In the genomic region with DNA sequence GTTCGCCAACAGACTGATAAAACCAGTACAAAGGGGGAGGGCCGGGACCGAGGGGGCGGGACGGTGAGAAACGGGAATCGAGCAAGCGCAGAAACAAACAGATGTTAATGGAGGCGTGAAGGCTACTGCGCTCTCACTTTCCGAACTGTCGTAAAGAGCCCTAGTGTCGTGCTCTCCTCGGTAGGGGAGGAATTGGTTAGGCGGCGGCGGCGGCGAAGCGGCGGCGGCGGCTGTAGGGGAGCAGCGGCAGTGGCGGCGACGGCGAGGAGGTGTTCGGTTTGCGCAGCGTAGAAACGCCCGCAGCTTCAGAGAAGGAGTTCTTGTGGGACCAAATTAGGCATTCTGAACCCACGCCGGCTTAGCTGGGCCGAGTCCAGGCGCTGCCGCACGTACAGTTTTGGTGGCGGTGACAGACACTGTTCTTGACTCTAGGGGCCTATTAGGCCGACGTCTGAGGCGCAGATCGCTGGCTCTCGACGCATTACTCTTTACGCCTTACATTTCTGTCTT, we compare ENCODE assay signal across 8 cellular contexts. TPM values are rescaled to one million over a fixed set of nuclear protein-coding genes. Genes with fewer than 3 reads are reported as not detected.
DNase-seq lines count a peak whose midpoint lies in the region; ATAC-seq and TF ChIP-seq lines count a peak whose summit lies in the region.

A gene (plus strand): TSS at position 163 of the 510 bp plus-strand sequence. CDS start 43,160 bp downstream, outside the sequence.

- TF ChIP-seq EP300 in tibial nerve (IDR thresholded peaks at IDR 0.05): peak in 1 of 2 donors; percentile 92

- H3K27me3 Mint-ChIP-seq in activated naive CD8-positive, alpha-beta T cell treated with anti-CD3 and anti-CD28 coated beads, Interleukin-2, amount 50 U/mL, for 24 hours: no peaks in the 10 kb centered on the region

- ATAC-seq in HG02678 (IDR thresholded peaks at IDR 0.05; ENCODE audit: unreplicated experiment): peak; percentile 79
- peak; percentile 89 for ATAC-seq in activated naive CD8-positive, alpha-beta T cell treated with anti-CD3 and anti-CD28 coated beads, Interleukin-2, amount 50 U/mL, for 24 hours

- H3K4me1 Mint-ChIP-seq in activated naive CD8-positive, alpha-beta T cell treated with anti-CD3 and anti-CD28 coated beads, Interleukin-2, amount 50 U/mL, for 24 hours: peaks cover 44% of the 10 kb centered on the region

- H3K4me3 Mint-ChIP-seq in activated naive CD8-positive, alpha-beta T cell treated with anti-CD3 and anti-CD28 coated beads, Interleukin-2, amount 50 U/mL, for 24 hours: peak within 1 kb of the TSS; percentile 95

- peak within 1 kb of the TSS; percentile 87 for H3K4me3 ChIP-seq in cardiac muscle cell
- H3K4me3 ChIP-seq in parathyroid adenoma (ENCODE audit: low read depth, low read length): peak within 1 kb of the TSS; percentile 98
- H3K4me3 ChIP-seq in tibial nerve: peak within 1 kb of the TSS; percentile 84 to 93 (median 88)

- 0% methylated on average over 45 to 47 of the region's 47 CpGs for WGBS in tibial nerve, 2 donors

- H3K4me1 ChIP-seq in cardiac muscle cell (ENCODE audit: low read depth): peaks cover 11% of the 10 kb centered on the region
- H3K4me1 ChIP-seq in parathyroid adenoma: no peaks in the 10 kb centered on the region
- peaks cover 0 to 29% (median 7%) of the 10 kb centered on the region in 4 donors for H3K4me1 ChIP-seq in tibial nerve

- H3K27ac Mint-ChIP-seq in activated naive CD8-positive, alpha-beta T cell treated with anti-CD3 and anti-CD28 coated beads, Interleukin-2, amount 50 U/mL, for 24 hours: peak within 1 kb of the TSS; percentile 87

- no peaks in the 10 kb centered on the region for H3K9me3 Mint-ChIP-seq in activated naive CD8-positive, alpha-beta T cell treated with anti-CD3 and anti-CD28 coated beads, Interleukin-2, amount 50 U/mL, for 24 hours

- H3K9me3 ChIP-seq in cardiac muscle cell (ENCODE audit: low read depth) (no peaks in the 10 kb centered on the region), parathyroid adenoma (ENCODE audit: control insufficient read depth, low read length) (no peaks in the 10 kb centered on the region), tibial nerve (no peaks in the 10 kb centered on the region)

- TF ChIP-seq CTCF in cardiac muscle cell (IDR thresholded peaks at IDR 0.05; ENCODE audit: low read depth, low read length): no peak
- no peak for TF ChIP-seq CTCF in parathyroid adenoma (IDR thresholded peaks at IDR 0.05)
- TF ChIP-seq CTCF in tibial nerve (IDR thresholded peaks at IDR 0.05): peak in 3 of 5 experiments; percentile 5 to 35 (median 11)

- peak within 1 kb of the TSS; percentile 77 for H3K4me2 ChIP-seq in parathyroid adenoma (ENCODE audit: low read length)

- peaks cover 15% of the 10 kb centered on the region for H3K27me3 ChIP-seq in cardiac muscle cell
- no peaks in the 10 kb centered on the region for H3K27me3 ChIP-seq in parathyroid adenoma (ENCODE audit: control insufficient read depth, insufficient read depth, low read length)
- no peaks in the 10 kb centered on the region for H3K27me3 ChIP-seq in tibial nerve

- H3K36me3 ChIP-seq in cardiac muscle cell (no peaks in the 10 kb centered on the region), parathyroid adenoma (ENCODE audit: control insufficient read depth, insufficient read depth, low read length) (no peaks in the 10 kb centered on the region), tibial nerve (peaks cover 0 to 8% (median 0%) of the 10 kb centered on the region in 3 donors)

- H2AFZ ChIP-seq in parathyroid adenoma: peak within 1 kb of the TSS; percentile 72

- DNase-seq in NCI-H1417 treated with DMSO at 0.1 percent for 48 hours (lab: John Stamatoyannopoulos, UW): peak; percentile 92
- peak; percentile 93 for DNase-seq in SW480 (ENCODE audit: low spot score)
- DNase-seq in activated naive CD8-positive, alpha-beta T cell treated with anti-CD3 and anti-CD28 coated beads, Interleukin-2, amount 50 U/mL, for 24 hours: peak; percentile 87
- peak; percentile 95 to 97 for DNase-seq in cardiac muscle cell (ENCODE audit: low read depth in 1 of 2, low spot score in 1 of 2)
- DNase-seq in tibial nerve (ENCODE audit: low spot score in 2 of 2): peak; percentile 75 to 88

- peak within 1 kb of the TSS; percentile 11 for H3K9ac ChIP-seq in parathyroid adenoma

- peaks cover 13% of the 10 kb centered on the region for H3K36me3 Mint-ChIP-seq in activated naive CD8-positive, alpha-beta T cell treated with anti-CD3 and anti-CD28 coated beads, Interleukin-2, amount 50 U/mL, for 24 hours (ENCODE audit: low read depth)

- TF ChIP-seq POLR2A in GM10847 (IDR thresholded peaks at IDR 0.05; ENCODE audit: extremely low read depth, insufficient read length) (peak; percentile 73), tibial nerve (IDR thresholded peaks at IDR 0.05) (peak; percentile 67 to 73)

- H3K79me2 ChIP-seq in parathyroid adenoma: peaks cover 10% of the 10 kb centered on the region

- H3K27ac ChIP-seq in cardiac muscle cell (peak within 1 kb of the TSS; percentile 95), parathyroid adenoma (peak within 1 kb of the TSS; percentile 85), tibial nerve (peak within 1 kb of the TSS; percentile 90 to 96 (median 92))

RNA-seq across cellular contexts. Expression of the gene that starts here (rescaled TPM):
- 12.4 and 12.9 TPM in 2 replicates for total RNA-seq in cardiac muscle cell
- polyA plus RNA-seq in cardiac muscle cell: 15.1 and 23.0 TPM in 2 replicates
- 10 to 100 TPM; 18.8 to 30.3 (median 20.6) TPM for total RNA-seq in tibial nerve

Comparison
In these comparisons a context has a peak if more than half of its experiments do, and no peak if none do; other contexts are left out.
1. Peak in every context shown above with its lines: DNase-seq, ATAC-seq, H3K4me3 ChIP-seq and H3K27ac ChIP-seq.
2. CTCF ChIP-seq: peak in tibial nerve (3 of 5); none in cardiac muscle cell (single experiment) and parathyroid adenoma (single experiment).